In genomic region chr14:51780006-51780692, GRCh38 we compare ENCODE assay signal across 8 cellular contexts.
DNase-seq lines count a peak whose midpoint lies in the region; ATAC-seq lines count a peak whose summit lies in the region.

No MANE protein-coding gene starts in this region.

- no peaks in the 10 kb centered on the region for H3K36me3 ChIP-seq in mesenchymal stem cell (ENCODE audit: control insufficient read depth in 1 of 2, insufficient read depth in 2 of 2, low read depth in 1 of 2, low read length in 2 of 2)

- H3K4ac ChIP-seq in mesenchymal stem cell (ENCODE audit: low read depth in 1 of 2, low read length in 2 of 2): no peak overlapping the region

- no peak overlapping the region for H2AK5ac ChIP-seq in mesenchymal stem cell (ENCODE audit: low read length, severe bottlenecking)

- peaks cover 10% of the 10 kb centered on the region in 2 donors for H3K4me1 Mint-ChIP-seq in effector memory CD8-positive, alpha-beta T cell (ENCODE audit: low read depth in 2 of 2)

- H3K18ac ChIP-seq in mesenchymal stem cell (ENCODE audit: low read depth in 1 of 2, low read length in 2 of 2): no peak overlapping the region

- H2BK15ac ChIP-seq in mesenchymal stem cell (ENCODE audit: low read depth, poor library complexity, severe bottlenecking): no peak overlapping the region

- H3K36me3 Mint-ChIP-seq in effector memory CD8-positive, alpha-beta T cell (ENCODE audit: insufficient read depth): no peaks in the 10 kb centered on the region

- H3K79me1 ChIP-seq in mesenchymal stem cell (replicated peaks; ENCODE audit: low read length, poor library complexity, severe bottlenecking): peaks cover 2% of the 10 kb centered on the region

- no peak overlapping the region for H3K27ac ChIP-seq in mesenchymal stem cell (ENCODE audit: low read length, poor library complexity, severe bottlenecking)

- 8% methylated on average over 9 of the region's 13 CpGs for WGBS in mesenchymal stem cell

- no peak overlapping the region for H3K27ac Mint-ChIP-seq in effector memory CD8-positive, alpha-beta T cell

- peak overlapping the region in 1 of 2 donors; percentile 9 for H3K4me3 Mint-ChIP-seq in effector memory CD8-positive, alpha-beta T cell

- H4K91ac ChIP-seq in mesenchymal stem cell (ENCODE audit: low read length): no peak overlapping the region

- no peak overlapping the region for H2BK5ac ChIP-seq in mesenchymal stem cell (ENCODE audit: low read depth, low read length, poor library complexity, severe bottlenecking)

- no peak overlapping the region for H2AFZ ChIP-seq in mesenchymal stem cell (ENCODE audit: low read depth, low read length)

- peak; percentile 50 for ATAC-seq in HG03378 (IDR thresholded peaks at IDR 0.05; ENCODE audit: unreplicated experiment)
- ATAC-seq in effector memory CD8-positive, alpha-beta T cell (replicated peaks): peak; percentile 83
- no peak for ATAC-seq in HG03097 (IDR thresholded peaks at IDR 0.05; ENCODE audit: low FRiP score, unreplicated experiment)

- no peak overlapping the region for H3K14ac ChIP-seq in mesenchymal stem cell (ENCODE audit: low read length in 2 of 2)

- H3K4me1 ChIP-seq in mesenchymal stem cell (ENCODE audit: control insufficient read depth, insufficient read depth, low read depth, low read length): peaks cover 2% of the 10 kb centered on the region

- DNase-seq in DMS 273 treated with DMSO at 0.1 percent for 48 hours (lab: John Stamatoyannopoulos, UW) (peak; percentile 35), NCI-H774 (lab: John Stamatoyannopoulos, UW) (peak; percentile 49), mesenchymal stem cell (peak; percentile 69)
- peak; percentile 87 for DNase-seq in activated CD8-positive, alpha-beta memory T cell treated with anti-CD3 and anti-CD28 coated beads for 24 hours
- DNase-seq in effector memory CD8-positive, alpha-beta T cell: peak; percentile 62 to 74 (median 70)
- DNase-seq in stimulated activated CD8-positive, alpha-beta memory T cell treated with anti-CD3 and anti-CD28 coated beads, Interleukin-15, amount 100 ng/mL, for 4 hours (ENCODE audit: low read depth in 2 of 2): peak; percentile 29 to 54

- H3K23ac ChIP-seq in mesenchymal stem cell (ENCODE audit: low read length in 2 of 2): no peak overlapping the region

- H3K9me3 ChIP-seq in mesenchymal stem cell (ENCODE audit: control insufficient read depth, low read length): no peaks in the 10 kb centered on the region

- peak overlapping the region; percentile 61 for H3K4me2 ChIP-seq in mesenchymal stem cell (ENCODE audit: low read length, poor library complexity, severe bottlenecking)

- no peaks in the 10 kb centered on the region for H3K9me3 Mint-ChIP-seq in effector memory CD8-positive, alpha-beta T cell

- H3K9ac ChIP-seq in mesenchymal stem cell (ENCODE audit: low read length): peak overlapping the region; percentile 34

- H4K8ac ChIP-seq in mesenchymal stem cell (ENCODE audit: low read length): peak overlapping the region; percentile 49

- peak overlapping the region in 1 of 2 experiments; percentile 21 for H3K4me3 ChIP-seq in mesenchymal stem cell (ENCODE audit: insufficient read depth in 1 of 2, low read depth in 1 of 2, low read length in 2 of 2)

- peaks cover 0 to 5% of the 10 kb centered on the region in 2 experiments for H3K27me3 ChIP-seq in mesenchymal stem cell (ENCODE audit: control insufficient read depth in 1 of 2, insufficient read depth in 1 of 2, low read length in 2 of 2)

- no peak overlapping the region for H2BK120ac ChIP-seq in mesenchymal stem cell (ENCODE audit: low read depth, low read length)

- no peak overlapping the region for H2BK12ac ChIP-seq in mesenchymal stem cell (ENCODE audit: low read length in 2 of 2)

- peaks cover 23 to 62% of the 10 kb centered on the region in 2 donors for H3K27me3 Mint-ChIP-seq in effector memory CD8-positive, alpha-beta T cell

Comparison
In these comparisons a context has a peak if more than half of its experiments do, and no peak if none do; other contexts are left out.
1. DNase-seq: peak in every context shown above with its lines; median percentile 87 in activated CD8-positive, alpha-beta memory T cell treated with anti-CD3 and anti-CD28 coated beads for 24 hours; 70 in effector memory CD8-positive, alpha-beta T cell; 69 in mesenchymal stem cell; 49 in NCI-H774; 42 in stimulated activated CD8-positive, alpha-beta memory T cell treated with anti-CD3 and anti-CD28 coated beads, Interleukin-15, amount 100 ng/mL, for 4 hours; 35 in DMS 273 treated with DMSO at 0.1 percent for 48 hours.